Comparison of ENCODE assay signal across 25 cellular contexts in the genomic region with DNA sequence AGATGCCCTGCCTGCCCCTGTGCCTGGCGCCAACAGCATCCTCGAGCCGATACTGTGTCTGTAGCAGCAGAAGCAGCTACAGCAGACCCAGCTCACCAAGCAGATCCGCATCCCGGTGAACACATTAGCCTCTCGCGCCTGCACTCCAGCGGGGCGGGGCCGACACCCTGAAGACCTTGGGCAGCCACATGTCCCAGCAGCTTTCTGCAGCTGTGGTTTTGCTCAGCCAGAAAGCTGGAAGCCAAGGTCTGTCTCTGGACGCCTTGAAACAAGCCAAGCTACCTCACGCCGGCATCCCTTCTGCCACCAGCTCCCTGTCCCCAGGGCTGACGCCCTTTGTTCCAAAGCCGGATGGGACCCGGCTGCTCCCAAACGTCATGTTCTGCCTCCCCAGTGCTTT. TPM values are rescaled to one million over a fixed set of nuclear protein-coding genes. Genes with fewer than 3 reads are reported as not detected.
"Had no signal": no experiment of that assay in that cellular context is flagged by ENCODE, and none has a peak within 500 bp of the region (broad histone marks: within the 10 kb centered on the region; RNA-seq: fewer than 3 reads in every experiment).

No MANE protein-coding gene starts in this region.

- H3K4me1 Mint-ChIP-seq: immature natural killer cell; natural killer cell; neural crest cell; stimulated activated memory B cell treated with anti-CD40 and anti-IgM and Interleukin-4, amounts not matched to agents 10 μg/mL and 1 μg/mL and 100 μg/mL, for 72 hours had no signal

- H3K4me3 Mint-ChIP-seq: immature natural killer cell; mesothelial cell of epicardium; natural killer cell; neural crest cell; stimulated activated memory B cell treated with anti-CD40 and anti-IgM and Interleukin-4, amounts not matched to agents 10 μg/mL and 1 μg/mL and 100 μg/mL, for 72 hours; stimulated activated naive CD8-positive, alpha-beta T cell treated with anti-CD3 and anti-CD28 coated beads, Interleukin-15, Interleukin-2, amounts not matched to agents 100 ng/mL and 50 ng/mL, for 24 hours had no signal

- H3K27me3 Mint-ChIP-seq: stimulated activated memory B cell treated with anti-CD40 and anti-IgM and Interleukin-4, amounts not matched to agents 10 μg/mL and 1 μg/mL and 100 μg/mL, for 72 hours; stimulated activated naive CD8-positive, alpha-beta T cell treated with anti-CD3 and anti-CD28 coated beads, Interleukin-15, Interleukin-2, amounts not matched to agents 100 ng/mL and 50 ng/mL, for 24 hours had no signal

- H3K36me3 Mint-ChIP-seq: immature natural killer cell; mesothelial cell of epicardium; natural killer cell; stimulated activated memory B cell treated with anti-CD40 and anti-IgM and Interleukin-4, amounts not matched to agents 10 μg/mL and 1 μg/mL and 100 μg/mL, for 72 hours had no signal

- H3K9me3 Mint-ChIP-seq: natural killer cell; neural crest cell; stimulated activated memory B cell treated with anti-CD40 and anti-IgM and Interleukin-4, amounts not matched to agents 10 μg/mL and 1 μg/mL and 100 μg/mL, for 72 hours; stimulated activated naive CD8-positive, alpha-beta T cell treated with anti-CD3 and anti-CD28 coated beads, Interleukin-15, Interleukin-2, amounts not matched to agents 100 ng/mL and 50 ng/mL, for 24 hours had no signal

- ATAC-seq: gastrocnemius medialis; natural killer cell; pancreas; right lobe of liver; stimulated activated memory B cell treated with anti-CD40 and anti-IgM and Interleukin-4, amounts not matched to agents 10 μg/mL and 1 μg/mL and 100 μg/mL, for 72 hours had no signal

- DNase-seq: effector memory CD4-positive, alpha-beta T cell; immature natural killer cell; mammary epithelial cell; natural killer cell; nucleus accumbens; pancreas; right lobe of liver; spleen; stimulated activated CD4-positive, alpha-beta T cell treated with anti-CD3 and anti-CD28 coated beads, Interleukin-15, amount 100 ng/mL, for 24 hours; stimulated activated CD4-positive, alpha-beta T cell treated with anti-CD3 and anti-CD28 coated beads, Interleukin-1b, Interleukin-23, amount 100 ng/mL, for 48 hours; stimulated activated CD4-positive, alpha-beta T cell treated with anti-CD3 and anti-CD28 coated beads, Interleukin-4, amount 100 ng/mL, for 24 hours had no signal

- H3K27ac Mint-ChIP-seq: immature natural killer cell; mesothelial cell of epicardium; natural killer cell; progenitor cell of endocrine pancreas; stimulated activated memory B cell treated with anti-CD40 and anti-IgM and Interleukin-4, amounts not matched to agents 10 μg/mL and 1 μg/mL and 100 μg/mL, for 72 hours; stimulated activated naive CD8-positive, alpha-beta T cell treated with anti-CD3 and anti-CD28 coated beads, Interleukin-15, Interleukin-2, amounts not matched to agents 100 ng/mL and 50 ng/mL, for 24 hours had no signal

RNA-seq across cellular contexts. Expression of a gene that starts 59.6 kb away (rescaled TPM):
- total RNA-seq: esophagus muscularis mucosa, gastrocnemius medialis, liver, mucosa of gallbladder, myocyte, natural killer cell, neural crest cell, progenitor cell of endocrine pancreas, right lobe of liver, skeletal muscle tissue, spleen, temporal lobe, tibial nerve, ureter had no signal
